ENCODE assay signal across 2 cellular contexts in the genomic region with DNA sequence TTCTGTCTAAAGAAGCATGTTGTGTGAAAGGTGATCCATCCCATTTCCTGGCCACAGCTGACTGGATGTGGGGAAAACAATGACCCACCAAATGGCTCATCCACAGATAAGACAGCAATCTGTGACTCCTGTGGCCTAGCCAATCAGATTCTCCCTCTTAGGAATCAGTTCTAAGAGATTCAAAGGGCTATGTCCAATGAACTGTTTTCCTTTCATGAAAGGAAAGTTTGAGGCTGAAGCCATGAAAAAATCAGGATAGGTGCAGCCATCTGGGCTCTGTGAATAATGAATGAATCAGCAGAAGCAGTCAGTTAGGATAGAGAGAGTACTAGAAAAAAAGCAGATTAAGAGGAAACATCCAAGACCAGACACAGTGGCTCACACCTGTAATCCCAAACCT.
TF ChIP-seq lines count a peak whose summit lies in the region.

No MANE protein-coding gene starts in this region.

TF ChIP-seq in IMR-90, 13 proteins besides CTCF, POLR2A, EP300 and RAD21:
- peak; percentile 31; the same call in 1 of the 2 replicates for TF ChIP-seq MAFK (IDR thresholded peaks at IDR 0.05; ENCODE audit: low read depth, low read length)
- 0 out of 2 replicates have a peak, but pooled peaks have one; percentile 22 for TF ChIP-seq NFE2L2 (IDR thresholded peaks at IDR 0.05; ENCODE audit: low read depth, low read length)
- no peak for TF ChIP-seq BHLHE40 (IDR thresholded peaks at IDR 0.05; ENCODE audit: low read depth, low read length)
- no peak for TF ChIP-seq MXI1 (IDR thresholded peaks at IDR 0.05; ENCODE audit: borderline replicate concordance, low read depth, low read length)

TF ChIP-seq in H1, 55 proteins besides CTCF, POLR2A, EP300 and RAD21:
- TF ChIP-seq BACH1 (IDR thresholded peaks at IDR 0.05; ENCODE audit: low read length) (no peak), CHD2 (IDR thresholded peaks at IDR 0.05; ENCODE audit: low read length) (no peak), TAF1 (IDR thresholded peaks at IDR 0.05; ENCODE audit: low read depth, low read length) (no peak), SAP30 (IDR thresholded peaks at IDR 0.05; ENCODE audit: insufficient read depth, insufficient replicate concordance, low read length) (no peak), BCL11A (IDR thresholded peaks at IDR 0.05; ENCODE audit: low read depth in 2 of 2, low read length in 2 of 2) (no peak), TBP (IDR thresholded peaks at IDR 0.05; ENCODE audit: low read depth, low read length) (no peak), SUZ12 (IDR thresholded peaks at IDR 0.05; ENCODE audit: low read length) (no peak)
- TF ChIP-seq, protein P1, sequence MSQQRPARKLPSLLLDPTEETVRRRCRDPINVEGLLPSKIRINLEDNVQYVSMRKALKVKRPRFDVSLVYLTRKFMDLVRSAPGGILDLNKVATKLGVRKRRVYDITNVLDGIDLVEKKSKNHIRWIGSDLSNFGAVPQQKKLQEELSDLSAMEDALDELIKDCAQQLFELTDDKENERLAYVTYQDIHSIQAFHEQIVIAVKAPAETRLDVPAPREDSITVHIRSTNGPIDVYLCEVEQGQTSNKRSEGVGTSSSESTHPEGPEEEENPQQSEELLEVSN (IDR thresholded peaks at IDR 0.05) = no peak
- TF ChIP-seq, protein P2, sequence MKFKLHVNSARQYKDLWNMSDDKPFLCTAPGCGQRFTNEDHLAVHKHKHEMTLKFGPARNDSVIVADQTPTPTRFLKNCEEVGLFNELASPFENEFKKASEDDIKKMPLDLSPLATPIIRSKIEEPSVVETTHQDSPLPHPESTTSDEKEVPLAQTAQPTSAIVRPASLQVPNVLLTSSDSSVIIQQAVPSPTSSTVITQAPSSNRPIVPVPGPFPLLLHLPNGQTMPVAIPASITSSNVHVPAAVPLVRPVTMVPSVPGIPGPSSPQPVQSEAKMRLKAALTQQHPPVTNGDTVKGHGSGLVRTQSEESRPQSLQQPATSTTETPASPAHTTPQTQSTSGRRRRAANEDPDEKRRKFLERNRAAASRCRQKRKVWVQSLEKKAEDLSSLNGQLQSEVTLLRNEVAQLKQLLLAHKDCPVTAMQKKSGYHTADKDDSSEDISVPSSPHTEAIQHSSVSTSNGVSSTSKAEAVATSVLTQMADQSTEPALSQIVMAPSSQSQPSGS (IDR thresholded peaks at IDR 0.05; ENCODE audit: low read length) = no peak
